ENCODE assay signal across 21 cellular contexts in the genomic region with DNA sequence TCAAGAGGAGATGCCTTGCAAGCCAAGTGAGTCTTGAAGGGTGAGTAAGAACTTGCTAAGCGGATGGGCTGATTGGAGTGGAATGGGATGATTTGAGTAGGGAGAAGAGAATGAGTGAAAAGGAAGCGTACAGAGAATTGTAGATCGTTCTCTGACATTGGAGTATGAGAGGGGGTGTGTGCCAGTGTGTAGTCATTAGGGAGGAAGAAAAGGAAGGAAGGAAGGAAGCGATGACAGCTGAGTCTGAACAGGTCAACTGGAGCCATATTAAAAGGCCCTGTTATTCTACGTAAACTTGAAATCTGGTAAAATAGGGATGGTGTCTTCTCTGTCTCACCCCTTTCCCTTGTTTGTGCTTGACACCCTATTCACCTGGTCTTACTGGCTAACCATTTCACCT.
"Had no signal": no experiment of that assay in that cellular context is flagged by ENCODE, and none has a peak within 500 bp of the region (broad histone marks: within the 10 kb centered on the region; RNA-seq: fewer than 3 reads in every experiment).

No MANE protein-coding gene starts in this region.

- H3K27me3 Mint-ChIP-seq: activated B cell treated with CpG ODN at 0.5 μM for 24 hours; activated T-helper 17 cell treated with anti-CD3 and anti-CD28 coated beads, Interleukin-2, amount 50 U/mL, for 72 hours had no signal

- H3K27me3 ChIP-seq: adrenal gland, body of pancreas, spleen had no signal

- H3K9me3 Mint-ChIP-seq: activated B cell treated with CpG ODN at 0.5 μM for 24 hours; activated naive CD4-positive, alpha-beta T cell treated with anti-CD3 and anti-CD28 coated beads, Interleukin-2, amount 50 U/mL, for 72 hours; activated T-helper 17 cell treated with anti-CD3 and anti-CD28 coated beads, Interleukin-2, amount 50 U/mL, for 72 hours; mesothelial cell of epicardium; natural killer cell had no signal

- H3K27ac ChIP-seq: adrenal gland, body of pancreas, spleen, thoracic aorta had no signal

- ATAC-seq: activated naive CD4-positive, alpha-beta T cell treated with anti-CD3 and anti-CD28 coated beads, Interleukin-2, amount 50 U/mL, for 72 hours; activated T-helper 17 cell treated with anti-CD3 and anti-CD28 coated beads, Interleukin-2, amount 50 U/mL, for 72 hours; body of pancreas; left colon; natural killer cell; right cardiac atrium; stimulated activated naive CD8-positive, alpha-beta T cell treated with anti-CD3 and anti-CD28 coated beads, Interleukin-15, Interleukin-2, amounts not matched to agents 100 U/mL and 50 U/mL, for 24 hours had no signal

- H3K4me1 Mint-ChIP-seq: activated B cell treated with CpG ODN at 0.5 μM for 24 hours; activated T-helper 17 cell treated with anti-CD3 and anti-CD28 coated beads, Interleukin-2, amount 50 U/mL, for 72 hours; mesothelial cell of epicardium had no signal

- FAIRE-seq: frontal cortex had no signal

- H3K4me1 ChIP-seq: adrenal gland, body of pancreas had no signal

- H3K9me3 ChIP-seq: adrenal gland, body of pancreas, spleen, thoracic aorta had no signal

- H3K4me3 ChIP-seq: adrenal gland, body of pancreas, spleen, thoracic aorta had no signal

- DNase-seq: activated B cell treated with CpG ODN at 0.5 μM for 24 hours; activated CD4-positive, alpha-beta T cell treated with anti-CD3 and anti-CD28 coated beads, Interleukin-2, amount 50 U/mL, for 1 hour; activated CD8-positive, alpha-beta memory T cell treated with anti-CD3 and anti-CD28 coated beads, Interleukin-2, amount 50 U/mL, for 4 hours; activated gamma-delta T cell treated with Interleukin-2 at 50 U/mL for 16 hours; activated T-cell treated with anti-CD3 and anti-CD28 coated beads, Interleukin-2, amount 50 U/mL, for 1 hour; adrenal gland; aorta; body of pancreas; cortex of kidney; kidney; left colon; natural killer cell; right cardiac atrium; spleen; stimulated activated naive CD8-positive, alpha-beta T cell treated with anti-CD3 and anti-CD28 coated beads, Interleukin-15, Interleukin-2, amounts not matched to agents 100 U/mL and 50 U/mL, for 24 hours; trophoblast cell had no signal

- H3K27ac Mint-ChIP-seq: activated B cell treated with CpG ODN at 0.5 μM for 24 hours, mesothelial cell of epicardium had no signal

- H3K4me3 Mint-ChIP-seq: activated B cell treated with CpG ODN at 0.5 μM for 24 hours; activated T-helper 17 cell treated with anti-CD3 and anti-CD28 coated beads, Interleukin-2, amount 50 U/mL, for 72 hours; mesothelial cell of epicardium; natural killer cell had no signal
